ENCODE assay signal across 25 cellular contexts in the genomic region with DNA sequence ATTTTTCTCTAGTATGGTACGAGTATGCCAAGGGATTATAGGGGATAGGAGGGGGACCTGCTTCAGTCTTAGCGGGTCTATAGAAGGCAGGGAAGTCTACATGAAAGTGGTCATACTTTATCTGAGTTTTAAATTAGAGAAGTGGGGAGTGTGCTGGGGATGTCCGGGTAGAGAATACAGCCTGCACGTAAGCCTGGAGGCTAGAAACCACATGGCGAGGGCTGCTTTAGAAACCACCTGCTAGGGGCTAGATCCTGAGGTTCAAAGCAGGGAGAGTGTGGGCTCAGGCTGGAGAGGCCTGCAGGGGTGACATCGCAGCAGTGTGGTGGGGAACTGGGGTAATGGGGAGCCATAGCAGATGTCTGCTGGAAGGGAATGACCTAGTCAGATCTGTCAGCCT.
A peak's percentile ranks its signal among the peaks of the same experiment; 100 is the strongest.
DNase-seq lines count a peak whose midpoint lies in the region; ATAC-seq and TF ChIP-seq lines count a peak whose summit lies in the region.
"Had no signal": no experiment of that assay in that cellular context is flagged by ENCODE, and none has a peak within 500 bp of the region (broad histone marks: within the 10 kb centered on the region; RNA-seq: fewer than 3 reads in every experiment).

No MANE protein-coding gene starts in this region.

- H2AFZ ChIP-seq in OCI-LY3 (ENCODE audit: low read depth, low read length): peak overlapping the region; percentile 10; the same call in 1 of the 2 replicates

- TF ChIP-seq CTCF in GM13977 (IDR thresholded peaks at IDR 0.05; ENCODE audit: extremely low read depth, insufficient read depth, missing control alignments): no peak
- TF ChIP-seq CTCF in HL-60 (IDR thresholded peaks at IDR 0.05; ENCODE audit: insufficient read depth, low read length): no peak
- TF ChIP-seq CTCF in OCI-LY3 (IDR thresholded peaks at IDR 0.05; ENCODE audit: low read depth, low read length): no peak
- TF ChIP-seq CTCF in upper lobe of right lung (IDR thresholded peaks at IDR 0.05): no peak

- in situ Hi-C loops in GM13977 (cut with MboI; ENCODE audit: low pct_unique_long_range_greater_than_20kb, low sequenced_read_pairs, unreplicated experiment): no loop called here

- H3K36me3 ChIP-seq in OCI-LY3 (replicated peaks; ENCODE audit: low read depth, low read length) (no peaks in the 10 kb centered on the region), upper lobe of right lung (no peaks in the 10 kb centered on the region)
- H3K36me3 ChIP-seq: adrenal gland; BLaER1 treated with 17β-estradiol and CSF1 and Interleukin-3, amounts not matched to agents 10 nM and 100 nM; pancreas had no signal

- no peaks in the 10 kb centered on the region for H3K27me3 ChIP-seq in HL-60 (ENCODE audit: insufficient read depth, poor library complexity, severe bottlenecking)
- H3K27me3 ChIP-seq in OCI-LY3 (ENCODE audit: low read depth, low read length): no peaks in the 10 kb centered on the region; the same call in 1 of the 2 replicates
- no peaks in the 10 kb centered on the region for H3K27me3 ChIP-seq in upper lobe of right lung
- H3K27me3 ChIP-seq: adrenal gland; BLaER1 treated with 17β-estradiol and CSF1 and Interleukin-3, amounts not matched to agents 10 nM and 100 nM; body of pancreas; pancreas had no signal

- H3K4me1 ChIP-seq in OCI-LY3 (ENCODE audit: low read length) (peaks cover 27% of the 10 kb centered on the region), upper lobe of right lung (no peaks in the 10 kb centered on the region)
- H3K4me1 ChIP-seq: adrenal gland, pancreas had no signal

- 0 out of 2 replicates have a peak overlapping the region, but pooled peaks have one; percentile 13 for H3K27ac ChIP-seq in HL-60 (replicated peaks)
- no peak overlapping the region for H3K27ac ChIP-seq in OCI-LY3 (ENCODE audit: low read length)
- no peak overlapping the region for H3K27ac ChIP-seq in upper lobe of right lung
- H3K27ac ChIP-seq: BLaER1 treated with 17β-estradiol and CSF1 and Interleukin-3, amounts not matched to agents 10 nM and 100 nM had no signal

- H3K9ac ChIP-seq in OCI-LY3 (ENCODE audit: low read length): no peak overlapping the region
- H3K9ac ChIP-seq: BLaER1 treated with 17β-estradiol and CSF1 and Interleukin-3, amounts not matched to agents 10 nM and 100 nM had no signal

- DNase-seq in GM13977 (ENCODE audit: low spot score) (peak; percentile 45), HL-60 (ENCODE audit: low read depth in 1 of 2, low spot score in 1 of 2) (peak in 1 of 2 experiments; percentile 60), upper lobe of right lung (peak; percentile 26), RPMI8226 (no peak)
- DNase-seq: activated CD4-positive, alpha-beta T cell treated with anti-CD3 and anti-CD28 coated beads, Interleukin-2, amount 10 ng/mL, durations not matched to agents 7 days and 5 days; activated naive CD4-positive, alpha-beta T cell treated with anti-CD3 and anti-CD28 coated beads for 36 hours; activated T-cell treated with anti-CD3 and anti-CD28 coated beads, Interleukin-2, amount 50 U/mL, for 72 hours; adrenal gland; body of pancreas; hippocampal formation; immature natural killer cell; left colon; mammary epithelial cell; NCI-H1417 treated with DMSO at 0.1 percent for 48 hours; NCI-H446 treated with DMSO at 0.1 percent for 48 hours; nephron progenitor cell; pancreas; SHP77 treated with DMSO at 0.1 percent for 48 hours; stimulated activated CD4-positive, alpha-beta T cell treated with anti-CD3 and anti-CD28 coated beads, Interleukin-1b, Interleukin-23, amount 100 ng/mL, for 48 hours; trophoblast cell had no signal

- ATAC-seq in upper lobe of right lung (no peak), GM18858 (IDR thresholded peaks at IDR 0.05; ENCODE audit: unreplicated experiment) (no peak), GM18873 (IDR thresholded peaks at IDR 0.05; ENCODE audit: low FRiP score, unreplicated experiment) (no peak)
- ATAC-seq: activated T-cell treated with anti-CD3 and anti-CD28 coated beads, Interleukin-2, amount 50 U/mL, for 72 hours had no signal

- H3K79me2 ChIP-seq in OCI-LY3 (ENCODE audit: low read length): no peaks in the 10 kb centered on the region

- H3K9me3 ChIP-seq in OCI-LY3 (ENCODE audit: insufficient read depth, low read length) (no peaks in the 10 kb centered on the region), upper lobe of right lung (no peaks in the 10 kb centered on the region)
- H3K9me3 ChIP-seq: adrenal gland; BLaER1 treated with 17β-estradiol and CSF1 and Interleukin-3, amounts not matched to agents 10 nM and 100 nM; body of pancreas; pancreas had no signal

- intact Hi-C loops in upper lobe of right lung (cut with DNase I): no loop called here

- peak overlapping the region; percentile 55 for H3K4me2 ChIP-seq in OCI-LY3 (ENCODE audit: low read length)
- H3K4me2 ChIP-seq: BLaER1 treated with 17β-estradiol and CSF1 and Interleukin-3, amounts not matched to agents 10 nM and 100 nM; smooth muscle cell had no signal

- H3K4me3 ChIP-seq in HL-60 (replicated peaks; ENCODE audit: insufficient read depth, low read length) (no peak overlapping the region), OCI-LY3 (ENCODE audit: low read length) (peak overlapping the region; percentile 8; the same call in 1 of the 2 replicates), upper lobe of right lung (no peak overlapping the region)
- H3K4me3 ChIP-seq: adrenal gland; BLaER1 treated with 17β-estradiol and CSF1 and Interleukin-3, amounts not matched to agents 10 nM and 100 nM; body of pancreas; pancreas; smooth muscle cell had no signal

- H4K20me1 ChIP-seq in OCI-LY3 (ENCODE audit: insufficient read depth, low read length): no peaks in the 10 kb centered on the region
- H4K20me1 ChIP-seq: BLaER1 treated with 17β-estradiol and CSF1 and Interleukin-3, amounts not matched to agents 10 nM and 100 nM had no signal
